ENCODE assay signal across 8 cellular contexts in genomic region chr11:60343094-60343704, GRCh38. TPM values are rescaled to one million over a fixed set of nuclear protein-coding genes. Genes with fewer than 3 reads are reported as not detected.
DNase-seq lines count a peak whose midpoint lies in the region; ATAC-seq and TF ChIP-seq lines count a peak whose summit lies in the region.

No MANE protein-coding gene starts in this region.

- H3K4me1 ChIP-seq in OCI-LY3 (ENCODE audit: low read length) (peaks cover 49% of the 10 kb centered on the region), esophagus squamous epithelium (no peaks in the 10 kb centered on the region), thoracic aorta (ENCODE audit: control insufficient read depth in 1 of 2, low read depth in 2 of 2) (no peaks in the 10 kb centered on the region)

- H3K36me3 Mint-ChIP-seq in activated naive CD4-positive, alpha-beta T cell treated with anti-CD3 and anti-CD28 coated beads for 36 hours (ENCODE audit: low read depth): no peaks in the 10 kb centered on the region

- ATAC-seq in thoracic aorta (ENCODE audit: insufficient number of reproducible peaks, low FRiP score, low read depth) (no peak), GM21619 (IDR thresholded peaks at IDR 0.05; ENCODE audit: unreplicated experiment) (no peak)

- H3K9me3 Mint-ChIP-seq in activated naive CD4-positive, alpha-beta T cell treated with anti-CD3 and anti-CD28 coated beads for 36 hours: no peaks in the 10 kb centered on the region

- H2AFZ ChIP-seq in OCI-LY3 (ENCODE audit: low read depth, low read length): no peak overlapping the region

- TF ChIP-seq CTCF in OCI-LY3 (IDR thresholded peaks at IDR 0.05; ENCODE audit: low read depth, low read length) (peak; percentile 71), esophagus squamous epithelium (IDR thresholded peaks at IDR 0.05) (peak in 4 of 6 experiments; percentile 26 to 40 (median 36)), thoracic aorta (IDR thresholded peaks at IDR 0.05) (peak; percentile 18)

- H3K9me3 ChIP-seq in OCI-LY3 (ENCODE audit: insufficient read depth, low read length) (no peaks in the 10 kb centered on the region), esophagus squamous epithelium (no peaks in the 10 kb centered on the region), thoracic aorta (no peaks in the 10 kb centered on the region)

- no peak overlapping the region for H3K4me3 Mint-ChIP-seq in activated naive CD4-positive, alpha-beta T cell treated with anti-CD3 and anti-CD28 coated beads for 36 hours

- no peak overlapping the region for H3K4me3 ChIP-seq in OCI-LY3 (ENCODE audit: low read length)
- no peak overlapping the region for H3K4me3 ChIP-seq in esophagus squamous epithelium
- H3K4me3 ChIP-seq in thoracic aorta: no peak overlapping the region

- no peak overlapping the region for H3K9ac ChIP-seq in OCI-LY3 (ENCODE audit: low read length)

- no peak overlapping the region for H3K27ac ChIP-seq in OCI-LY3 (ENCODE audit: low read length)
- H3K27ac ChIP-seq in esophagus squamous epithelium: no peak overlapping the region
- H3K27ac ChIP-seq in thoracic aorta: no peak overlapping the region

- H3K79me2 ChIP-seq in OCI-LY3 (ENCODE audit: low read length): no peaks in the 10 kb centered on the region

- no peaks in the 10 kb centered on the region; the same call in 1 of the 2 replicates for H3K27me3 ChIP-seq in OCI-LY3 (ENCODE audit: low read depth, low read length)
- H3K27me3 ChIP-seq in esophagus squamous epithelium: no peaks in the 10 kb centered on the region
- no peaks in the 10 kb centered on the region for H3K27me3 ChIP-seq in thoracic aorta (replicated peaks; ENCODE audit: insufficient read depth)

- DNase-seq in activated naive CD4-positive, alpha-beta T cell treated with anti-CD3 and anti-CD28 coated beads for 36 hours: peak; percentile 24
- DNase-seq in activated naive CD4-positive, alpha-beta T cell treated with anti-CD3 and anti-CD28 coated beads, Interleukin-2, amount 50 U/mL, for 16 hours: no peak
- DNase-seq in esophagus squamous epithelium (lab: John Stamatoyannopoulos, UW): no peak
- DNase-seq in thoracic aorta (ENCODE audit: low spot score): no peak
- DNase-seq in SHP77 treated with DMSO at 0.1 percent for 48 hours (lab: John Stamatoyannopoulos, UW): no peak
- DNase-seq in posterior vena cava (ENCODE audit: low spot score): no peak

- no peak overlapping the region for H3K4me2 ChIP-seq in OCI-LY3 (ENCODE audit: low read length)

- CTCF ChIA-PET in activated naive CD4-positive, alpha-beta T cell treated with anti-CD3 and anti-CD28 coated beads for 36 hours (lab: Charles Lee): interaction anchor here (0.8 to 2.7 kb wide), 11 partner anchors 9 to 284 kb away, joined by 3 to 13 read pairs (median 3); no protein-coding TSS in a partner anchor

- H3K27me3 Mint-ChIP-seq in activated naive CD4-positive, alpha-beta T cell treated with anti-CD3 and anti-CD28 coated beads for 36 hours (ENCODE audit: low read depth): peaks cover 19% of the 10 kb centered on the region

- H3K36me3 ChIP-seq in OCI-LY3 (replicated peaks; ENCODE audit: low read depth, low read length): no peaks in the 10 kb centered on the region
- H3K36me3 ChIP-seq in esophagus squamous epithelium: no peaks in the 10 kb centered on the region
- H3K36me3 ChIP-seq in thoracic aorta: no peaks in the 10 kb centered on the region

- H3K27ac Mint-ChIP-seq in activated naive CD4-positive, alpha-beta T cell treated with anti-CD3 and anti-CD28 coated beads for 36 hours: no peak overlapping the region

- no peaks in the 10 kb centered on the region for H3K4me1 Mint-ChIP-seq in activated naive CD4-positive, alpha-beta T cell treated with anti-CD3 and anti-CD28 coated beads for 36 hours (ENCODE audit: low read depth)

- no peaks in the 10 kb centered on the region for H4K20me1 ChIP-seq in OCI-LY3 (ENCODE audit: insufficient read depth, low read length)

- intact Hi-C loops in activated naive CD4-positive, alpha-beta T cell treated with anti-CD3 and anti-CD28 coated beads for 36 hours (cut with micrococcal nuclease): loop anchor here (1.0 kb wide), 1 partner anchor 275 kb away; no protein-coding TSS in a partner anchor
- intact Hi-C loops in esophagus squamous epithelium (cut with DNase I): no loop called here
- intact Hi-C loops in posterior vena cava (cut with DNase I): no loop called here

- TF ChIP-seq POLR2A in esophagus squamous epithelium (IDR thresholded peaks at IDR 0.05): no peak

- 71 to 74% methylated on average over 10 of the region's 10 CpGs for WGBS in esophagus squamous epithelium, 2 donors

RNA-seq across cellular contexts. Expression of gene MS4A6E, which starts 16.1 kb away (rescaled TPM):
- total RNA-seq in activated naive CD4-positive, alpha-beta T cell treated with anti-CD3 and anti-CD28 coated beads for 36 hours: not detected
- total RNA-seq in esophagus squamous epithelium (not detected), thoracic aorta (not detected), posterior vena cava (not detected)

RNA-seq across cellular contexts. Expression of gene MS4A7, which starts 35.1 kb away (rescaled TPM):
- not detected for total RNA-seq in activated naive CD4-positive, alpha-beta T cell treated with anti-CD3 and anti-CD28 coated beads for 36 hours
- total RNA-seq in esophagus squamous epithelium: 10 to 100 TPM in 2 of 4 donors, 1 to 10 TPM in 2; 3.8 to 23.5 (median 10.3) TPM
- total RNA-seq in thoracic aorta: 10 to 100 TPM; 41.8 to 81.8 TPM
- 10 to 100 TPM; 52.5 to 82.7 TPM for total RNA-seq in posterior vena cava

RNA-seq across cellular contexts. Expression of gene MS4A14, which starts 53.1 kb away (rescaled TPM):
- total RNA-seq in activated naive CD4-positive, alpha-beta T cell treated with anti-CD3 and anti-CD28 coated beads for 36 hours: not detected
- total RNA-seq in esophagus squamous epithelium (under 1 TPM; 0.15 to 0.95 (median 0.42) TPM), thoracic aorta (1 to 10 TPM; 1.5 to 6.3 TPM), posterior vena cava (1 to 10 TPM; 2.2 to 4.4 TPM)

Comparison
In these comparisons a context has a peak if more than half of its experiments do, and no peak if none do; other contexts are left out.
1. CTCF ChIP-seq: peak in every context shown above with its lines; median percentile 71 in OCI-LY3; 36 in esophagus squamous epithelium; 18 in thoracic aorta.
2. RNA of gene MS4A7, which starts 35.1 kb away (total RNA-seq): 52.5 to 82.7 TPM in posterior vena cava, 41.8 to 81.8 TPM in thoracic aorta and 3.8 to 23.5 TPM in esophagus squamous epithelium; not detected in activated naive CD4-positive, alpha-beta T cell treated with anti-CD3 and anti-CD28 coated beads for 36 hours; every median in the first group is over 4 times any median in the second.